Comparison of ENCODE assay signal across 8 cellular contexts in genomic region chr11:32297629-32298028, GRCh38.
DNase-seq lines count a peak whose midpoint lies in the region; ATAC-seq and TF ChIP-seq lines count a peak whose summit lies in the region.

No MANE protein-coding gene starts in this region.

- no peaks in the 10 kb centered on the region for H3K9me3 ChIP-seq in WERI-Rb-1 (ENCODE audit: severe bottlenecking)

- H3K36me3 Mint-ChIP-seq in activated CD4-positive, alpha-beta T cell treated with anti-CD3 and anti-CD28 coated beads for 36 hours (ENCODE audit: low read depth), result no peaks in the 10 kb centered on the region

- no peaks in the 10 kb centered on the region for H3K27me3 ChIP-seq in WERI-Rb-1 (ENCODE audit: insufficient read depth, low read depth, severe bottlenecking)

- no peak overlapping the region for H3K4me3 ChIP-seq in WERI-Rb-1 (ENCODE audit: low read depth, low read length)

- peak; percentile 13 for DNase-seq in activated CD4-positive, alpha-beta T cell treated with anti-CD3 and anti-CD28 coated beads for 36 hours
- DNase-seq in activated CD4-positive, alpha-beta T cell treated with anti-CD3 and anti-CD28 coated beads, Interleukin-2, amount 50 U/mL, for 48 hours, result no peak
- DNase-seq in NCI-H1105 (lab: John Stamatoyannopoulos, UW) (peak; percentile 73), WERI-Rb-1 (no peak), lung microvascular endothelial cell (ENCODE audit: low read depth in 2 of 2) (peak; percentile 24 to 28), posterior vena cava (ENCODE audit: low spot score) (no peak)
- no peak for DNase-seq in activated naive CD4-positive, alpha-beta T cell (lab: John Stamatoyannopoulos, UW)

- no peak overlapping the region for H3K27ac Mint-ChIP-seq in activated CD4-positive, alpha-beta T cell treated with anti-CD3 and anti-CD28 coated beads for 36 hours

- no peak overlapping the region for H3K27ac ChIP-seq in WERI-Rb-1

- peak; percentile 51 for ATAC-seq in activated CD4-positive, alpha-beta T cell treated with anti-CD3 and anti-CD28 coated beads for 36 hours
- no peak for ATAC-seq in GM18520 (IDR thresholded peaks at IDR 0.05; ENCODE audit: unreplicated experiment)

- H3K27me3 Mint-ChIP-seq in activated CD4-positive, alpha-beta T cell treated with anti-CD3 and anti-CD28 coated beads for 36 hours, result no peaks in the 10 kb centered on the region

- intact Hi-C loops in activated CD4-positive, alpha-beta T cell treated with anti-CD3 and anti-CD28 coated beads for 36 hours (cut with DNase I, micrococcal nuclease), result loop anchor here (1.0 to 2.0 kb wide), 6 partner anchors 121 to 1057 kb away; no protein-coding TSS in a partner anchor
- intact Hi-C loops in posterior vena cava (cut with DNase I), result no loop called here

- H3K9me3 Mint-ChIP-seq in activated CD4-positive, alpha-beta T cell treated with anti-CD3 and anti-CD28 coated beads for 36 hours (ENCODE audit: low read depth), result no peaks in the 10 kb centered on the region

- TF ChIP-seq CTCF in WERI-Rb-1 (IDR thresholded peaks at IDR 0.05; ENCODE audit: low read depth, low read length), result 0 out of 2 replicates have a peak, but pooled peaks have one; percentile 10

- no peak overlapping the region for H3K4me3 Mint-ChIP-seq in activated CD4-positive, alpha-beta T cell treated with anti-CD3 and anti-CD28 coated beads for 36 hours

- POLR2A ChIA-PET in activated CD4-positive, alpha-beta T cell treated with anti-CD3 and anti-CD28 coated beads for 36 hours (lab: Charles Lee), result no interaction called here

- H3K4me1 Mint-ChIP-seq in activated CD4-positive, alpha-beta T cell treated with anti-CD3 and anti-CD28 coated beads for 36 hours, result no peaks in the 10 kb centered on the region

- CTCF ChIA-PET in activated CD4-positive, alpha-beta T cell treated with anti-CD3 and anti-CD28 coated beads for 36 hours (lab: Charles Lee), result interaction anchor here (0.6 to 3.2 kb wide), 13 partner anchors 10 to 1191 kb away, joined by 3 to 11 read pairs (median 5); no protein-coding TSS in a partner anchor

- no peaks in the 10 kb centered on the region for H3K36me3 ChIP-seq in WERI-Rb-1

Comparison
In these comparisons a context has a peak if more than half of its experiments do, and no peak if none do; other contexts are left out.
1. DNase-seq: peak in activated CD4-positive, alpha-beta T cell treated with anti-CD3 and anti-CD28 coated beads for 36 hours (single experiment), NCI-H1105 (single experiment) and lung microvascular endothelial cell (2 of 2); none in activated CD4-positive, alpha-beta T cell treated with anti-CD3 and anti-CD28 coated beads, Interleukin-2, amount 50 U/mL, for 48 hours (0 of 2), WERI-Rb-1 (single experiment), posterior vena cava (single experiment) and activated naive CD4-positive, alpha-beta T cell (0 of 4).
2. intact Hi-C loops: an anchor here in activated CD4-positive, alpha-beta T cell treated with anti-CD3 and anti-CD28 coated beads for 36 hours (1.0 to 2.0 kb wide); none called in posterior vena cava.